Comparison of ENCODE assay signal across 8 cellular contexts in the genomic region with DNA sequence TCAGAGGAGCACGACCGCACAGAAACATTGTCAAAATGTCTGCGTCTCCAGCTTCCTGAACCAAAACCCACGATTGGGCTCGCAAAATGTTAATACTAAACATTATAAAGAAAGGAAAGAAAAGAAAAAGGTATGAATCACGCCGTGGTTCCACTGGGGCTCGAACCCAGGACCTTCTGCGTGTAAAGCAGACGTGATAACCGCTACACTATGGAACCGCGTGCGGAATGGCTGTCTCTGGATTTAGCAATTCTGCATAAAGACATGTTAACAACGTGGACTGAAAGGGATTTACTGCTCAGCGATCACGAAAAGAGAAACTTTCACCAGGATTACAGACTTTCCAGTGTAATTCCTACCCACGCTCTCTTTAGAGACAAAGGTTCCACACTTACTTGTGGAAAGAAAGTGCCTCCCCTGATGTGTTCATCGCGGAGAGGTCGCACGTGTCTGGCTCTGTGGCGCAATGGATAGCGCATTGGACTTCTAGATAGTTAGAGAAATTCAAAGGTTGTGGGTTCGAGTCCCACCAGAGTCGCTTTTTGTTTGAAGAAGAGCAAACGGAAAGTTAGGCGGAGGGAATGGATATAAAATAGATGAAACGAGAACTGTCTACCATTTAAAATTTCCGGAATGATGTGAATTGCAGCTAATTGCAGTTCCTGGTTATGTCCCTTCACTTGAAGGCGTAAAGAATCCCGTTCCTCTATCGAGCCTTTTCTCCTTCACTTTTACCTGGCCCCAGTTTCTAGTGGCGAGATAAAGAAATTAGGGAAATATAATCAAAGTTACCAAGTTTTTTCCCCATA.
DNase-seq lines count a peak whose midpoint lies in the region; ATAC-seq, FAIRE-seq and TF ChIP-seq lines count a peak whose summit lies in the region.

No MANE protein-coding gene starts in this region.

- peak; percentile 88 for DNase-seq in NCI-H345 (lab: John Stamatoyannopoulos, UW)
- peak; percentile 30 to 79 (median 53) for DNase-seq in activated CD4-positive, CD25-positive, alpha-beta regulatory T cell (lab: John Stamatoyannopoulos, UW)
- peak; percentile 89 for DNase-seq in cerebellar cortex (ENCODE audit: low spot score)
- DNase-seq in kidney tubule cell (ENCODE audit: low spot score): peak; percentile 96
- DNase-seq in stimulated activated CD4-positive, alpha-beta T cell treated with anti-CD3 and anti-CD28 coated beads, Interleukin-1b, Interleukin-23, amount 100 ng/mL, for 24 hours (ENCODE audit: low read depth in 4 of 4, low spot score in 1 of 4): peak; percentile 62 to 82 (median 79)
- DNase-seq in D721Med (ENCODE audit: insufficient read length, low spot score): no peak

- ATAC-seq in GM18519 (IDR thresholded peaks at IDR 0.05; ENCODE audit: low FRiP score, unreplicated experiment) (peak; percentile 30), HG03103 (IDR thresholded peaks at IDR 0.05; ENCODE audit: low read depth, unreplicated experiment) (peak; percentile 22)

- TF ChIP-seq CTCF in D721Med (IDR thresholded peaks at IDR 0.05; ENCODE audit: insufficient read depth, missing control alignments): no peak

- no peak for FAIRE-seq in D721Med (lab: Jason Lieb, UNC)
